ENCODE assay signal across 8 cellular contexts in the genomic region with DNA sequence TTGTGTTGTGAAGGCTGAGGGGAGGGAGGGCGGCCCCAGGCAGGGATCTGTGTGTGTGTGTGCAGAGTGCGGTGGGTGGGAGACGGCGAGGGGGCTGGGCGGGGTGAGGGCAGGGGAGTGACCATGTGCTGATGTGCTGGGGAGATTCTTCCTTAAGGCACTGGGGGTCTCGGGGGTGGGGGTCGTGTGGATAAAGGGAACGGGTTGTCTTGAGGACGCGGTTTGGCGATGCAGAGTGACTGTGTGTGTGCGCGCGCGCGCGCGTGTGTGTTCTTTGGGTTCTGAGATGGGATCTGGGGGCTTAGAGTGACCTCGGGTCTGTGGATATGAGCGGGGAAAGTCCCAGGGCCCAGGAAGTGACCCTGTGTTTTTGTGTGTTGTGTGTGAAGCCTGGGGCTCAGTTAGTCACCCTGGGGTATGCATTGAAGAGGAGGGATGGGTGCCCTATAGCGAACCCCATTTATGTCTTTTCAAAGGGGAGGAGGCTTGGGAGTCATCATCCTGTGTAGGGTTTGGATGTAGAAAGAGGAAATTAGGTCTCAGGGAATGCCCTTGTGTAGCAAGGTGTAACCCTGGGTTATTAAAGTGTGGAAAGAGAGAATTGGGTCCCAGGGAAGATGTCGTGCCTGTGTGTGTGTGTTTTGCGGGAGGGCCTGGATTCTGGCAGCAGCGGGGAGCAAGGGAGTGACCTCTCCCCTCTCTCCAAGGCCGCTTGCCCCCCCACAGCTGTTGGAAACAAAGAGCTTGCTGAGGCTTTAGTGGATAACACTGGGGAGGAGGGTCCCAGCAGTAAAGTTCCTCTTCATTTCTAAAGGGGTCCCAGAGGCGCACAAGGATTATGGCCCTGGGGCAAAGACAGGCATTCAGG. TPM values are rescaled to one million over a fixed set of nuclear protein-coding genes. Genes with fewer than 3 reads are reported as not detected.
DNase-seq lines count a peak whose midpoint lies in the region; ATAC-seq and TF ChIP-seq lines count a peak whose summit lies in the region.

No MANE protein-coding gene starts in this region.

- H3K9ac ChIP-seq in fibroblast of lung (ENCODE audit: insufficient read depth, low read length): no peak overlapping the region

- H3K4me1 ChIP-seq in RWPE2 (ENCODE audit: insufficient read depth, poor library complexity, severe bottlenecking) (no peaks in the 10 kb centered on the region), fibroblast of lung (ENCODE audit: control insufficient read depth, extremely low read depth, insufficient read depth, low read length) (no peaks in the 10 kb centered on the region), psoas muscle (peaks cover 9% of the 10 kb centered on the region)

- H3K9me3 ChIP-seq in RWPE2 (ENCODE audit: severe bottlenecking): no peaks in the 10 kb centered on the region
- no peaks in the 10 kb centered on the region for H3K9me3 ChIP-seq in fibroblast of lung (ENCODE audit: control insufficient read depth, insufficient read depth, low read depth, low read length)
- H3K9me3 ChIP-seq in psoas muscle: peaks cover 1% of the 10 kb centered on the region

- 36 to 38% (median 37%) methylated on average over 26 of the region's 26 CpGs for WGBS in psoas muscle, 3 donors

- H2AFZ ChIP-seq in fibroblast of lung (ENCODE audit: low read length): no peak overlapping the region

- H4K20me1 ChIP-seq in fibroblast of lung (ENCODE audit: control insufficient read depth, extremely low read depth, insufficient read depth, low read length): no peaks in the 10 kb centered on the region

- H3K27ac ChIP-seq in RWPE2 (ENCODE audit: poor library complexity, severe bottlenecking) (no peak overlapping the region), fibroblast of lung (ENCODE audit: insufficient read depth, low read length) (no peak overlapping the region), psoas muscle (no peak overlapping the region)

- no peaks in the 10 kb centered on the region for H3K36me3 ChIP-seq in RWPE2 (ENCODE audit: low read depth)
- H3K36me3 ChIP-seq in fibroblast of lung (ENCODE audit: control insufficient read depth, insufficient read depth, low read length): no peaks in the 10 kb centered on the region
- H3K36me3 ChIP-seq in psoas muscle (ENCODE audit: insufficient read depth in 1 of 2, low read depth in 1 of 2): no peaks in the 10 kb centered on the region

- H3K4me3 ChIP-seq in RWPE2 (ENCODE audit: severe bottlenecking): peak overlapping the region; percentile 49
- H3K4me3 ChIP-seq in fibroblast of lung (replicated peaks in 1 of 4; ENCODE audit: control extremely low read depth in 1 of 4, insufficient read depth in 1 of 4, low read depth in 3 of 4, low read length in 4 of 4): peak overlapping the region; percentile 15 to 74 (median 70)
- peak overlapping the region; percentile 83 for H3K4me3 ChIP-seq in psoas muscle

- TF ChIP-seq CTCF in RWPE2 (IDR thresholded peaks at IDR 0.05; ENCODE audit: poor library complexity, severe bottlenecking) (no peak), fibroblast of lung (conservative IDR thresholded peaks at IDR 0.05 in 1 of 2, IDR thresholded peaks at IDR 0.05 in 1 of 2; ENCODE audit: low read depth in 1 of 2, low read length in 2 of 2) (no peak), psoas muscle (IDR thresholded peaks at IDR 0.05) (no peak)

- no peaks in the 10 kb centered on the region for H3K79me2 ChIP-seq in fibroblast of lung (ENCODE audit: control insufficient read depth, insufficient read depth, low read length)

- intact Hi-C loops in psoas muscle (cut with DNase I): loop anchor here (5.0 to 10.0 kb wide), 2 partner anchors 47 to 120 kb away; a partner anchor contains a TSS

- H3K27me3 ChIP-seq in RWPE2 (ENCODE audit: insufficient read depth, poor library complexity, severe bottlenecking) (no peaks in the 10 kb centered on the region), fibroblast of lung (ENCODE audit: control insufficient read depth, insufficient read depth, low read length) (no peaks in the 10 kb centered on the region), psoas muscle (ENCODE audit: insufficient read depth in 3 of 3, low read length in 2 of 3) (peaks cover 0 to 4% (median 0%) of the 10 kb centered on the region in 3 donors)

- H3K4me2 ChIP-seq in fibroblast of lung (ENCODE audit: extremely low read depth, insufficient read depth, low read length): peak overlapping the region; percentile 32

- DNase-seq in ELR (ENCODE audit: low read depth) (peak; percentile 61), RWPE2 (ENCODE audit: low spot score) (no peak), fibroblast of lung (ENCODE audit: low read depth in 2 of 2) (no peak), psoas muscle (no peak), NCI-H526 treated with DMSO at 0.1 percent for 48 hours (lab: John Stamatoyannopoulos, UW) (no peak), germinal center (ENCODE audit: low spot score) (no peak)

- ATAC-seq in RWPE2 (ENCODE audit: low read depth) (no peak), psoas muscle (peak in 1 of 4 donors; percentile 3), HG03378 (IDR thresholded peaks at IDR 0.05; ENCODE audit: unreplicated experiment) (no peak), HG02623 (IDR thresholded peaks at IDR 0.05; ENCODE audit: unreplicated experiment) (no peak)

RNA-seq across cellular contexts. Expression of a gene that starts 1.4 kb away (rescaled TPM):
- total RNA-seq in fibroblast of lung: 1.8 and 2.5 TPM in 2 replicates
- polyA plus RNA-seq in fibroblast of lung: 0.55 and 1.1 TPM in 2 replicates
- 0.20 and 0.89 TPM in 2 replicates for polyA plus RNA-seq in fibroblast of lung (2012)
- not detected in 2 replicates for polyA minus RNA-seq in fibroblast of lung (ENCODE audit: low replicate concordance)
- total RNA-seq in psoas muscle: under 1 TPM in 3 of 4 donors, not detected in 1; 0.29 to 0.56 (median 0.30) TPM
- under 1 TPM in 2 of 3 donors, not detected in 1; 0.07 to 0.08 TPM for polyA plus RNA-seq in psoas muscle

RNA-seq across cellular contexts. Expression of a gene that starts 47.4 kb away (rescaled TPM):
- total RNA-seq in fibroblast of lung (59.6 and 63.9 TPM in 2 replicates), psoas muscle (10 to 100 TPM; 15.2 to 59.4 (median 32.6) TPM)
- polyA plus RNA-seq in fibroblast of lung (54.2 and 85.1 TPM in 2 replicates), psoas muscle (10 to 100 TPM; 17.4 to 25.6 (median 25.2) TPM)
- polyA plus RNA-seq in fibroblast of lung (2012): 45.5 and 63.3 TPM in 2 replicates
- 3.3 and 9.4 TPM in 2 replicates for polyA minus RNA-seq in fibroblast of lung (ENCODE audit: low replicate concordance)
